ENCODE assay signal across 8 cellular contexts in the genomic region with DNA sequence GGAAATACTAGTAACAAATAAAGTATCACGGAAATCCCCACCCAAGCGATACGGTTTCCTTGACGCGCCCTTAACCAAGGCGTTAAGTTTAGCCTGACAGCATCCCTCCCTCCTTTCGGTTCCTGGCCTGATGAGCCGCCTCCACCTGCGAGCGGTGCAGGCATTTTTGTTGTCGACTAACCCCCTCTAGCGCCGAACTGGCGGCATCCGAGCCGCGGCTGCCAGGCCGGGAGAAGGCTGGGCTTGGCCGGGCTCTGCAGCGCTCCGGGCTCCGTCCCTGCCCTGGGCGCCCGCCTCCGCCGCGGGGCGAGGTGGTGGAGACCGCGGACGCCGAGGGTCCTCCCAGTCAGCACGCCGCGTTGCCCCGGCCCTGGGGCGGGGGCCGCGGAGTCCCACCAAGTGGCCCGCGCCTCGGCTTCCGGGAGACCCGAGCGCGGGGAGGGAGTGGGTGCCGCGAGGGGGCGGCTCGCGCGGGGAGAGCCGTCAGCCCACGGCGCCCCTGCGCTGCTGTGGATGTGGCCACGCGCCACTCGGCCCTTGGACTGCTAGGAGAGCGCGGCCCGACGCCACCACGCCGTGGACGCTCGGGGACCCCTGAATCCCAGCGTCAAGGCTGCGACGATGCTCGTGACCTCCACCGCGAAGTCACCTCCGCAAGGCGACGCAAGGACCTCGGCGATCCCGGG. TPM values are rescaled to one million over a fixed set of nuclear protein-coding genes. Genes with fewer than 3 reads are reported as not detected.
DNase-seq lines count a peak whose midpoint lies in the region; ATAC-seq and TF ChIP-seq lines count a peak whose summit lies in the region.

No MANE protein-coding gene starts in this region.

- intact Hi-C loops in Caco-2 (cut with micrococcal nuclease; ENCODE audit: unreplicated experiment) (loop anchor here (1.0 to 10.0 kb wide), 8 partner anchors 56 to 482 kb away; no protein-coding TSS in a partner anchor), adrenal gland (cut with DNase I) (no loop called here), left ventricle myocardium inferior (cut with micrococcal nuclease) (no loop called here), posterior vena cava (cut with DNase I) (no loop called here)

- DNase-seq in Caco-2 (peak; percentile 83 to 90), NCI-H69 (lab: John Stamatoyannopoulos, UW) (peak; percentile 77), adrenal gland (peak; percentile 51 to 73 (median 58)), left ventricle myocardium inferior (peak; percentile 51), posterior vena cava (ENCODE audit: low spot score) (peak; percentile 84)
- DNase-seq in effector memory CD8-positive, alpha-beta T cell = no peak

- ATAC-seq in GM19351 (IDR thresholded peaks at IDR 0.05; ENCODE audit: unreplicated experiment) (peak; percentile 98), HG03439 (IDR thresholded peaks at IDR 0.05; ENCODE audit: unreplicated experiment) (peak; percentile 98)
- no peak for ATAC-seq in effector memory CD8-positive, alpha-beta T cell (replicated peaks)

- H3K4me3 ChIP-seq in Caco-2 (ENCODE audit: low read depth, low read length) (peak overlapping the region; percentile 67), adrenal gland (peak overlapping the region in 2 of 4 donors; percentile 38 to 43), left ventricle myocardium inferior (peak overlapping the region; percentile 66)

- 1% methylated on average over 20 to 79 of the region's 79 CpGs for WGBS in adrenal gland, 4 donors

- H3K4me1 Mint-ChIP-seq in Caco-2 (ENCODE audit: low read depth, unreplicated experiment) = peaks cover 7% of the 10 kb centered on the region
- peaks cover 0 to 2% of the 10 kb centered on the region in 2 donors for H3K4me1 Mint-ChIP-seq in effector memory CD8-positive, alpha-beta T cell (ENCODE audit: low read depth in 2 of 2)

- no peaks in the 10 kb centered on the region for H3K9me3 Mint-ChIP-seq in Caco-2 (ENCODE audit: unreplicated experiment)
- H3K9me3 Mint-ChIP-seq in effector memory CD8-positive, alpha-beta T cell = no peaks in the 10 kb centered on the region

- H3K36me3 Mint-ChIP-seq in Caco-2 (ENCODE audit: insufficient read depth, unreplicated experiment) = peaks cover 6% of the 10 kb centered on the region
- no peaks in the 10 kb centered on the region for H3K36me3 Mint-ChIP-seq in effector memory CD8-positive, alpha-beta T cell (ENCODE audit: insufficient read depth)

- BruUV-seq in Caco-2 (replicated peaks; lab: Mats Ljungman, UMichigan) = no TSS peak

- H3K27me3 ChIP-seq in Caco-2 (replicated peaks; ENCODE audit: control insufficient read depth, insufficient read depth, low read length) (no peaks in the 10 kb centered on the region), adrenal gland (peaks cover 32% of the 10 kb centered on the region), left ventricle myocardium inferior (ENCODE audit: low read depth) (peaks cover 86% of the 10 kb centered on the region)

- H3K4me3 Mint-ChIP-seq in Caco-2 (ENCODE audit: unreplicated experiment) = peak overlapping the region; percentile 76
- H3K4me3 Mint-ChIP-seq in effector memory CD8-positive, alpha-beta T cell = peak overlapping the region in 1 of 2 donors; percentile 51

- H3K27ac ChIP-seq in adrenal gland = no peak overlapping the region
- peak overlapping the region; percentile 64 for H3K27ac ChIP-seq in left ventricle myocardium inferior (replicated peaks)

- TF ChIP-seq CTCF in Caco-2 (IDR thresholded peaks at IDR 0.05; ENCODE audit: insufficient read depth in 1 of 2, low read depth in 1 of 2, low read length in 1 of 2, severe bottlenecking in 1 of 2, unreplicated experiment in 1 of 2) (peak; percentile 63 to 74), adrenal gland (IDR thresholded peaks at IDR 0.05) (peak in 4 of 6 experiments; percentile 5 to 48 (median 30)), left ventricle myocardium inferior (IDR thresholded peaks at IDR 0.05; ENCODE audit: borderline replicate concordance) (peak; percentile 56)

- H3K27me3 Mint-ChIP-seq in Caco-2 (ENCODE audit: insufficient read depth, unreplicated experiment) = no peaks in the 10 kb centered on the region
- peaks cover 9 to 22% of the 10 kb centered on the region in 2 donors for H3K27me3 Mint-ChIP-seq in effector memory CD8-positive, alpha-beta T cell

- CTCF ChIA-PET in Caco-2 (lab: Charles Lee) = no interaction called here

- no peaks in the 10 kb centered on the region for H3K9me3 ChIP-seq in Caco-2
- no peaks in the 10 kb centered on the region for H3K9me3 ChIP-seq in adrenal gland (replicated peaks in 1 of 3)
- H3K9me3 ChIP-seq in left ventricle myocardium inferior (replicated peaks) = no peaks in the 10 kb centered on the region

- H3K4me1 ChIP-seq in Caco-2 (no peaks in the 10 kb centered on the region), adrenal gland (replicated peaks in 1 of 2) (peaks cover 0 to 22% of the 10 kb centered on the region in 2 donors), left ventricle myocardium inferior (peaks cover 27% of the 10 kb centered on the region)

- H3K27ac Mint-ChIP-seq in Caco-2 (ENCODE audit: unreplicated experiment) = no peak overlapping the region
- no peak overlapping the region for H3K27ac Mint-ChIP-seq in effector memory CD8-positive, alpha-beta T cell

- POLR2A ChIA-PET in Caco-2 (lab: Charles Lee) = no interaction called here

- TF ChIP-seq POLR2A in adrenal gland (IDR thresholded peaks at IDR 0.05) = no peak

- no peaks in the 10 kb centered on the region for H3K36me3 ChIP-seq in Caco-2 (ENCODE audit: control insufficient read depth, insufficient read depth, low read length)
- H3K36me3 ChIP-seq in adrenal gland (replicated peaks in 1 of 2) = no peaks in the 10 kb centered on the region
- H3K36me3 ChIP-seq in left ventricle myocardium inferior = no peaks in the 10 kb centered on the region

RNA-seq across cellular contexts. Expression of a gene that starts 1.1 kb away (rescaled TPM):
- total RNA-seq in Caco-2 (2022) = 2.7 and 2.9 TPM in 2 replicates
- total RNA-seq in adrenal gland = under 1 TPM in 1 of 8 donors, not detected in 7; 0.07 TPM
- under 1 TPM in 1 of 3 donors, not detected in 2; 0.07 TPM for polyA plus RNA-seq in adrenal gland
- total RNA-seq in left ventricle myocardium inferior = 0.19 TPM
- total RNA-seq in posterior vena cava = 1 to 10 TPM in 1 of 2 donors, under 1 TPM in 1; 0.57 to 1.1 TPM

Comparison
In these comparisons a context has a peak if more than half of its experiments do, and no peak if none do; other contexts are left out.
1. DNase-seq: peak in Caco-2 (2 of 2), NCI-H69 (single experiment), adrenal gland (7 of 7), left ventricle myocardium inferior (single experiment) and posterior vena cava (single experiment); none in effector memory CD8-positive, alpha-beta T cell (0 of 3).
2. Peak in every context shown above with its lines, with median percentiles within 50 percentile points of each other: CTCF ChIP-seq.